In the genomic region with DNA sequence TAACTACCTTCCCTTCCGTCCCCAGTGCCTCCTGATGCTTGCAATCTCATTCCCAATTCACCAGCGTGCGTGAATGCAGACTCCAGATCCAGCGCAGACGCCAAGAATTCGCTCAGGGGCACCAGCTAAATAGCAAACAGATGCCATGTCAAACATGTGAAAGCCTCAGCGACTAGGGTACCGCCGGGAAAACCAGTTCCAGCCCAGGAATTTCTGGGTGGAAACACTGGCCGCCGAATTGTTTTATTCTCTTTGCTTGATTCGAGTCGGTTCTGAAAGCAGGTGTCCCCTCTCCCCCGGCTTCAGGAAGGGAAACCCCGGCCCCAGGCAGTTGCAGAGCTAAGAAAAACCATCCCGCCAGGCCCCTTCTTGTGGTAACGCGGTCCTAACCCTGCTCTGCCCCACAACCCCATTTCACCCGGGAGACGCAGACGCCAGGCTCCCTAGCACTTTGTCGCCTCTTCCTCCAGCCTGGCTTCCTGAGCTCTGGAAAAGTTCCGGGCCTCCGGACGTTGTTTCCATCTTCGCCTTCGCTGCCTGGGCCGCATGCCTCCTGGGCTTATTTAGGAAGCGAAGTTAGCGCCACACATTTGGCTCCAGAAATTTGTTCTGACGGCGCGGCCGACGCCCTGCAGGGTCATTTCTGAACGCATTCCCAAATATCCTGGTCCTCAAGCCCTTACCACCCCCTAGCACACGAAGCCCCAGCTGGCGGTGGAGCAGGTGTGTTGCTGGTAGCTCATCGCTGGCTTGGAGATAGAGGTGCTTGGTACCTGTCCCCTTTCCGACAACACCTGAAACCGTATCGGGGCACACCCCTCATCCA, we compare ENCODE assay signal across 1 cellular context.
TF ChIP-seq lines count a peak whose summit lies in the region.

No MANE protein-coding gene starts in this region.

TF ChIP-seq in GM12878, 131 proteins besides CTCF, POLR2A, EP300 and RAD21:
- TF ChIP-seq SPI1 (IDR thresholded peaks at IDR 0.05; ENCODE audit: borderline replicate concordance, insufficient read depth, low read depth, low read length) (no peak), EZH2 (IDR thresholded peaks at IDR 0.05; ENCODE audit: borderline replicate concordance, control insufficient read depth, low read depth, low read length) (peak; percentile 97; the same call in 1 of the 2 replicates), RUNX3 (IDR thresholded peaks at IDR 0.05; ENCODE audit: low read length) (0 out of 2 replicates have a peak, but pooled peaks have one; percentile 9)
